ENCODE assay signal across 27 cellular contexts in the genomic region with DNA sequence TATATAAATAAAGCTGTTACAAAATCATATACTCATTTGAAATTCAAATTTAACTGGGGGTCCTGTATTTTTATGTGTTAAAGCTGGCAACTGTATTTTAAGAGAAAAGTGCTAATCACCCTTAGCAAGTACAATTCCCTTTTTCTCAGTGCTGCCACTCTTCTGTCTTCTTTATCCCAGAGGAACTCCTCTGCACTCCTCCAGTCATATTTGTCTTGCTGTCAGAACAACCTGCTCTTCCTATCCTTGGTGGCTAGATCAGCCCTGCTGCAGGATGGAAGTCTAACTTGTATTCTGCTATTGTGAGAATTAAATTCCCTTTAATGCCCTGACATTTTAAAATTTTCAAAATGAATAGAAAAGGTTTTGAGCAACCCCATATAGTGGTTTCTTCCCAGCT.
"Had no signal": no experiment of that assay in that cellular context is flagged by ENCODE, and none has a peak within 500 bp of the region (broad histone marks: within the 10 kb centered on the region; RNA-seq: fewer than 3 reads in every experiment).

No MANE protein-coding gene starts in this region.

- H3K27ac ChIP-seq: colonic mucosa, coronary artery, dorsolateral prefrontal cortex, epithelial cell of prostate, esophagus muscularis mucosa, esophagus squamous epithelium, gastrocnemius medialis, gastroesophageal sphincter, heart left ventricle, heart right ventricle had no signal

- H3K36me3 ChIP-seq: colonic mucosa, esophagus muscularis mucosa, esophagus squamous epithelium, gastrocnemius medialis, gastroesophageal sphincter, heart left ventricle, heart right ventricle had no signal

- DNase-seq: colonic mucosa; cortex of kidney; dermis blood vessel endothelial cell; dorsolateral prefrontal cortex; effector CD4-positive, alpha-beta T cell; effector CD8-positive, alpha-beta T cell; effector memory CD4-positive, alpha-beta T cell; effector memory CD8-positive, alpha-beta T cell; endodermal cell; erythroblast; esophagus squamous epithelium; foreskin fibroblast; foreskin keratinocyte; foreskin melanocyte; gastrocnemius medialis; glutamatergic neuron; heart left ventricle; heart right ventricle had no signal

- H3K27me3 ChIP-seq: colonic mucosa, esophagus muscularis mucosa, esophagus squamous epithelium, foreskin keratinocyte, gastrocnemius medialis, gastroesophageal sphincter, heart left ventricle, heart right ventricle had no signal

- H3K4me3 ChIP-seq: colonic mucosa, coronary artery, dorsolateral prefrontal cortex, esophagus muscularis mucosa, esophagus squamous epithelium, gastrocnemius medialis, gastroesophageal sphincter, heart left ventricle, heart right ventricle had no signal

- FAIRE-seq: colon, endometrium, endothelial cell of umbilical vein, frontal cortex had no signal

- H3K9me3 ChIP-seq: colonic mucosa, esophagus muscularis mucosa, esophagus squamous epithelium, gastrocnemius medialis, gastroesophageal sphincter, heart left ventricle, heart right ventricle had no signal

- ATAC-seq: effector memory CD8-positive, alpha-beta T cell; esophagus mucosa; gastrocnemius medialis; gastroesophageal sphincter; heart left ventricle; heart right ventricle had no signal

- H3K4me1 ChIP-seq: colonic mucosa, esophagus muscularis mucosa, esophagus squamous epithelium, gastrocnemius medialis, gastroesophageal sphincter, heart left ventricle, heart right ventricle had no signal
